ENCODE assay signal across 8 cellular contexts in genomic region chr7:5526190-5527037, GRCh38. TPM values are rescaled to one million over a fixed set of nuclear protein-coding genes. Genes with fewer than 3 reads are reported as not detected.
DNase-seq lines count a peak whose midpoint lies in the region; ATAC-seq and TF ChIP-seq lines count a peak whose summit lies in the region.

No MANE protein-coding gene starts in this region.

- no TSS peak for BruUV-seq in MCF 10A (replicated peaks; lab: Mats Ljungman, UMichigan)

- peak; percentile 17 for DNase-seq in NCI-H510A (lab: John Stamatoyannopoulos, UW)
- DNase-seq in NCI-H510A treated with DMSO at 0.1 percent for 48 hours (lab: John Stamatoyannopoulos, UW): no peak
- DNase-seq in MCF 10A (ENCODE audit: unreplicated experiment): peak; percentile 81
- DNase-seq in left lung: peak in 1 of 2 donors; percentile 67
- DNase-seq in stimulated activated naive CD8-positive, alpha-beta T cell treated with anti-CD3 and anti-CD28 coated beads, Interleukin-15, Interleukin-2, amounts not matched to agents 100 U/mL and 50 U/mL, for 24 hours: peak; percentile 49
- no peak for DNase-seq in inferior parietal cortex (ENCODE audit: extremely low spot score)

- intact Hi-C loops in MCF 10A (cut with micrococcal nuclease): no loop called here
- intact Hi-C loops in left lung (cut with DNase I): no loop called here

- POLR2A ChIA-PET in MCF 10A (lab: Yijun Ruan, JAX): interaction anchor here (0.6 to 1.8 kb wide), 11 partner anchors 16 to 855 kb away, joined by 3 to 10 read pairs (median 4); partner anchors contain the start of gene TNRC18

- H3K4me3 ChIP-seq in left lung: peak overlapping the region in 1 of 2 donors; percentile 100

- peak; percentile 52 for TF ChIP-seq POLR2A in Raji (IDR thresholded peaks at IDR 0.05; ENCODE audit: insufficient read depth, low read depth, low read length)

- TF ChIP-seq CTCF in MCF 10A (IDR thresholded peaks at IDR 0.05; ENCODE audit: unreplicated experiment): peak; percentile 16
- TF ChIP-seq CTCF in left lung (IDR thresholded peaks at IDR 0.05): peak in 1 of 2 donors; percentile 8

- peaks cover 4 to 27% of the 10 kb centered on the region in 2 donors for H3K4me1 ChIP-seq in left lung

- no peaks in the 10 kb centered on the region for H3K27me3 Mint-ChIP-seq in MCF 10A (ENCODE audit: insufficient read depth, unreplicated experiment)

- H3K4me1 Mint-ChIP-seq in MCF 10A (ENCODE audit: insufficient read depth, unreplicated experiment): peaks cover 32% of the 10 kb centered on the region

- H3K4me3 Mint-ChIP-seq in MCF 10A (ENCODE audit: unreplicated experiment): peak overlapping the region; percentile 35

- H3K27ac Mint-ChIP-seq in MCF 10A (ENCODE audit: low read depth, unreplicated experiment): peak overlapping the region; percentile 91

- H3K27ac ChIP-seq in left lung: peak overlapping the region; percentile 47 to 100

- no peaks in the 10 kb centered on the region for H3K9me3 ChIP-seq in left lung

- CTCF ChIA-PET in MCF 10A (lab: Yijun Ruan, JAX): interaction anchor here (0.6 to 1.9 kb wide), 7 partner anchors 8 to 481 kb away, joined by 3 to 11 read pairs (median 4); no protein-coding TSS in a partner anchor

- ATAC-seq in left lung: peak; percentile 3
- ATAC-seq in stimulated activated naive CD8-positive, alpha-beta T cell treated with anti-CD3 and anti-CD28 coated beads, Interleukin-15, Interleukin-2, amounts not matched to agents 100 U/mL and 50 U/mL, for 24 hours: no peak
- ATAC-seq in HG02852 (IDR thresholded peaks at IDR 0.05; ENCODE audit: unreplicated experiment): no peak

- no peaks in the 10 kb centered on the region for H3K27me3 ChIP-seq in left lung

- peaks cover 17 to 68% of the 10 kb centered on the region in 2 donors for H3K36me3 ChIP-seq in left lung

- H3K9me3 Mint-ChIP-seq in MCF 10A (ENCODE audit: unreplicated experiment): no peaks in the 10 kb centered on the region

- peaks cover 91% of the 10 kb centered on the region for H3K36me3 Mint-ChIP-seq in MCF 10A (ENCODE audit: insufficient read depth, unreplicated experiment)

RNA-seq across cellular contexts. Expression of gene ACTB, which starts 4.0 kb away (rescaled TPM):
- total RNA-seq in MCF 10A (2022) (1,855 and 2,659 TPM in 2 replicates), left lung (1,000 to 10,000 TPM; 5,052 to 7,325 TPM)

RNA-seq across cellular contexts. Expression of gene FBXL18, which starts 12.8 kb away (rescaled TPM):
- 15.7 and 19.5 TPM in 2 replicates for total RNA-seq in MCF 10A (2022)
- total RNA-seq in left lung: 10 to 100 TPM; 11.8 to 12.1 TPM

Comparison
In these comparisons a context has a peak if more than half of its experiments do, and no peak if none do; other contexts are left out.
1. DNase-seq: peak in NCI-H510A (single experiment), MCF 10A (single experiment) and stimulated activated naive CD8-positive, alpha-beta T cell treated with anti-CD3 and anti-CD28 coated beads, Interleukin-15, Interleukin-2, amounts not matched to agents 100 U/mL and 50 U/mL, for 24 hours (single experiment); none in NCI-H510A treated with DMSO at 0.1 percent for 48 hours (single experiment) and inferior parietal cortex (single experiment).